ENCODE assay signal across 8 cellular contexts in genomic region chr10:2949948-2950354, GRCh38.
DNase-seq lines count a peak whose midpoint lies in the region; ATAC-seq, FAIRE-seq and TF ChIP-seq lines count a peak whose summit lies in the region.

No MANE protein-coding gene starts in this region.

- H3K4me3 ChIP-seq in Panc1 (ENCODE audit: low read depth in 2 of 2, low read length in 2 of 2): peak overlapping the region in 1 of 2 experiments; percentile 21; a peak in 1 of 4 replicates

- FAIRE-seq in GM12891 (lab: Jason Lieb, UNC) (peak; percentile 76), H54 (lab: Jason Lieb, UNC) (no peak)

- ATAC-seq in Panc1: peak; percentile 51

- no peak for TF ChIP-seq CTCF in Panc1 (IDR thresholded peaks at IDR 0.05)

- in situ Hi-C loops in Panc1 (cut with HindIII; ENCODE audit: low pct_unique_long_range_greater_than_20kb, low sequenced_read_pairs): no loop called here

- no peaks in the 10 kb centered on the region for H3K4me1 ChIP-seq in Panc1 (ENCODE audit: control insufficient read depth, insufficient read depth, low read length)

- TF ChIP-seq POLR2A in GM12891 (IDR thresholded peaks at IDR 0.05; ENCODE audit: low read depth, low read length) (no peak), H54 (IDR thresholded peaks at IDR 0.05; ENCODE audit: low read depth, low read length) (no peak)

- no TSS peak for BruUV-seq in Panc1 (replicated peaks; lab: Mats Ljungman, UMichigan)

- intact Hi-C loops in Panc1 (cut with micrococcal nuclease; ENCODE audit: unreplicated experiment): no loop called here

- DNase-seq in GM12891 (ENCODE audit: insufficient read length, low spot score): no peak
- peak; percentile 23 for DNase-seq in H54 (ENCODE audit: insufficient read length, low spot score)
- peak; percentile 47 for DNase-seq in Panc1 (ENCODE audit: low read depth, low spot score)
- DNase-seq in occipital lobe (lab: John Stamatoyannopoulos, UW): peak; percentile 50
- no peak for DNase-seq in SW 1271 (lab: John Stamatoyannopoulos, UW)
- DNase-seq in SHP77 treated with DMSO at 0.1 percent for 48 hours (lab: John Stamatoyannopoulos, UW): no peak
- no peak for DNase-seq in hepatic stellate cell (ENCODE audit: low spot score)
- no peak for DNase-seq in middle frontal gyrus (ENCODE audit: extremely low spot score, low spot score)

- no peaks in the 10 kb centered on the region for H3K9me3 ChIP-seq in Panc1 (ENCODE audit: control insufficient read depth, insufficient read depth, low read depth, low read length)

- CTCF ChIA-PET in Panc1 (lab: Charles Lee): no interaction called here

- POLR2A ChIA-PET in Panc1 (lab: Charles Lee): interaction anchor here (0.6 kb wide), 1 partner anchor 121 kb away, joined by 3 read pairs; no protein-coding TSS in a partner anchor

- peaks cover 3% of the 10 kb centered on the region; the same call in 1 of the 2 replicates for H3K27me3 ChIP-seq in Panc1 (ENCODE audit: control insufficient read depth, insufficient read depth, low read length)

- no peak overlapping the region for H3K27ac ChIP-seq in Panc1 (ENCODE audit: low read length)

- H3K36me3 ChIP-seq in Panc1 (ENCODE audit: control insufficient read depth, insufficient read depth, low read length): no peaks in the 10 kb centered on the region

TF ChIP-seq in GM12891, 5 proteins besides CTCF, POLR2A, EP300 and RAD21:
- TF ChIP-seq PAX5 (IDR thresholded peaks at IDR 0.05; ENCODE audit: insufficient read depth, low read length, severe bottlenecking): no peak
- TF ChIP-seq TAF1 (IDR thresholded peaks at IDR 0.05; ENCODE audit: low read depth, low read length): no peak
- TF ChIP-seq POLR2AphosphoS5 (IDR thresholded peaks at IDR 0.05; ENCODE audit: low read depth, low read length): no peak
- TF ChIP-seq POU2F2 (IDR thresholded peaks at IDR 0.05; ENCODE audit: low read depth, low read length): peak; percentile 63; the same call in 1 of the 2 replicates
- no peak for TF ChIP-seq SPI1 (IDR thresholded peaks at IDR 0.05; ENCODE audit: low read depth, low read length)

Comparison
In these comparisons a context has a peak if more than half of its experiments do, and no peak if none do; other contexts are left out.
1. DNase-seq: peak in H54 (single experiment), Panc1 (single experiment) and occipital lobe (single experiment); none in GM12891 (single experiment), SW 1271 (0 of 2), SHP77 treated with DMSO at 0.1 percent for 48 hours (single experiment), hepatic stellate cell (single experiment) and middle frontal gyrus (single experiment).